ENCODE assay signal across 8 cellular contexts in genomic region chr15:65183847-65184159, GRCh38.
DNase-seq lines count a peak whose midpoint lies in the region; TF ChIP-seq lines count a peak whose summit lies in the region.

No MANE protein-coding gene starts in this region.

- peaks cover 29% of the 10 kb centered on the region for H3K36me3 ChIP-seq in BLaER1

- H3K4me3 ChIP-seq in BLaER1 (peak overlapping the region; percentile 90), LNCaP clone FGC (ENCODE audit: low read depth, low read length) (peak overlapping the region; percentile 78)

- H3K4me2 ChIP-seq in BLaER1, result peak overlapping the region; percentile 90

- DNase-seq in LNCaP clone FGC (ENCODE audit: low read depth) (no peak), nephron progenitor cell (no peak), middle frontal gyrus (ENCODE audit: extremely low spot score, low spot score) (no peak), GM10248 (ENCODE audit: extremely low spot score) (no peak), OCI-M1 (lab: John Stamatoyannopoulos, UW) (no peak), GM10266 (ENCODE audit: extremely low spot score) (no peak)

- H3K36me3 Mint-ChIP-seq in dendritic cell treated with granulocyte-macrophage colony-stimulating factor and Interleukin-4, amounts not matched to agents 40 ng/mL and 50 ng/mL, for 4 days (ENCODE audit: low read depth), result peaks cover 29% of the 10 kb centered on the region
- peaks cover 28% of the 10 kb centered on the region for H3K36me3 Mint-ChIP-seq in nephron progenitor cell (ENCODE audit: low read depth)

- H3K27me3 Mint-ChIP-seq in dendritic cell treated with granulocyte-macrophage colony-stimulating factor and Interleukin-4, amounts not matched to agents 40 ng/mL and 50 ng/mL, for 4 days, result no peaks in the 10 kb centered on the region
- peaks cover 3% of the 10 kb centered on the region for H3K27me3 Mint-ChIP-seq in nephron progenitor cell (ENCODE audit: low read depth, poor library complexity)

- no peaks in the 10 kb centered on the region for H3K9me3 Mint-ChIP-seq in dendritic cell treated with granulocyte-macrophage colony-stimulating factor and Interleukin-4, amounts not matched to agents 40 ng/mL and 50 ng/mL, for 4 days
- H3K9me3 Mint-ChIP-seq in nephron progenitor cell, result no peaks in the 10 kb centered on the region

- peak overlapping the region; percentile 92 for H3K4me3 Mint-ChIP-seq in dendritic cell treated with granulocyte-macrophage colony-stimulating factor and Interleukin-4, amounts not matched to agents 40 ng/mL and 50 ng/mL, for 4 days
- peak overlapping the region; percentile 97 for H3K4me3 Mint-ChIP-seq in nephron progenitor cell

- peaks cover 20% of the 10 kb centered on the region for H3K4me1 Mint-ChIP-seq in dendritic cell treated with granulocyte-macrophage colony-stimulating factor and Interleukin-4, amounts not matched to agents 40 ng/mL and 50 ng/mL, for 4 days (ENCODE audit: low read depth)
- peaks cover 33% of the 10 kb centered on the region for H3K4me1 Mint-ChIP-seq in nephron progenitor cell

- H3K27ac Mint-ChIP-seq in dendritic cell treated with granulocyte-macrophage colony-stimulating factor and Interleukin-4, amounts not matched to agents 40 ng/mL and 50 ng/mL, for 4 days, result peak overlapping the region; percentile 94
- H3K27ac Mint-ChIP-seq in nephron progenitor cell, result peak overlapping the region; percentile 97

- TF ChIP-seq CTCF in LNCaP clone FGC (IDR thresholded peaks at IDR 0.05; ENCODE audit: control insufficient read depth, extremely low read depth, insufficient read depth) (no peak), nephron progenitor cell (IDR thresholded peaks at IDR 0.05) (no peak), GM10248 (IDR thresholded peaks at IDR 0.05; ENCODE audit: control extremely low read depth, extremely low read depth, low read depth, missing control alignments) (no peak), GM10266 (IDR thresholded peaks at IDR 0.05; ENCODE audit: control insufficient read depth, insufficient read depth, low read depth, missing control alignments) (no peak)

- no peaks in the 10 kb centered on the region for H3K27me3 ChIP-seq in BLaER1

- H3K27ac ChIP-seq in BLaER1, result peak overlapping the region; percentile 95

- POLR2A ChIA-PET in GM10248 (lab: Yijun Ruan, JAX), result interaction anchor here (0.7 to 0.8 kb wide), 2 partner anchors 92 to 121 kb away, joined by 3 to 4 read pairs; partner anchors contain the start of gene RNU5B-1

- H3K4me1 ChIP-seq in BLaER1, result peaks cover 32% of the 10 kb centered on the region

- H3K9me3 ChIP-seq in BLaER1, result no peaks in the 10 kb centered on the region

- intact Hi-C loops in dendritic cell treated with granulocyte-macrophage colony-stimulating factor and Interleukin-4, amounts not matched to agents 40 ng/mL and 50 ng/mL, for 4 days (cut with micrococcal nuclease), result loop anchor here (2.0 kb wide), 2 partner anchors 51 to 121 kb away; partner anchors contain the start of genes PDCD7 and RNU5B-1

- CTCF ChIA-PET in GM10248 (lab: Yijun Ruan, JAX), result no interaction called here

- H4K20me1 ChIP-seq in BLaER1, result peaks cover 50% of the 10 kb centered on the region

- H3K9ac ChIP-seq in BLaER1, result peak overlapping the region; percentile 98
